ENCODE assay signal across 17 cellular contexts in genomic region chr7:30679664-30680063, GRCh38. TPM values are rescaled to one million over a fixed set of nuclear protein-coding genes. Genes with fewer than 3 reads are reported as not detected.
"Had no signal": no experiment of that assay in that cellular context is flagged by ENCODE, and none has a peak within 500 bp of the region (broad histone marks: within the 10 kb centered on the region; RNA-seq: fewer than 3 reads in every experiment).

No MANE protein-coding gene starts in this region.

- H3K9me3 ChIP-seq: mucosa of descending colon, ovary, thoracic aorta had no signal

- H3K36me3 ChIP-seq: ovary, thoracic aorta had no signal

- H3K4me3 ChIP-seq: hepatocyte, mucosa of descending colon, ovary, thoracic aorta had no signal

- H3K27ac Mint-ChIP-seq: activated CD4-positive, alpha-beta memory T cell treated with anti-CD3 and anti-CD28 coated beads, Interleukin-2, amount 10 ng/mL, durations not matched to agents 7 days and 5 days; activated naive CD4-positive, alpha-beta T cell treated with anti-CD3 and anti-CD28 coated beads, Interleukin-2, amount 50 U/mL, for 24 hours; memory B cell; naive thymus-derived CD4-positive, alpha-beta T cell had no signal

- DNase-seq: activated CD4-positive, alpha-beta memory T cell treated with anti-CD3 and anti-CD28 coated beads, Interleukin-2, amount 10 ng/mL, durations not matched to agents 7 days and 5 days; activated CD4-positive, alpha-beta T cell treated with anti-CD3 and anti-CD28 coated beads for 4 hours; activated effector memory CD4-positive, alpha-beta T cell treated with Interleukin-2 at 50 U/mL for 16 hours; activated T-cell treated with anti-CD3 and anti-CD28 coated beads, Interleukin-2, amount 50 U/mL, for 4 hours; caudate nucleus; islet precursor cell; left ventricle myocardium superior; naive thymus-derived CD4-positive, alpha-beta T cell; ovary; stimulated activated CD4-positive, alpha-beta T cell treated with anti-CD3 and anti-CD28 coated beads, Interleukin-1b, Interleukin-23, amount 100 ng/mL, for 48 hours had no signal

- H3K4me2 ChIP-seq: hepatocyte had no signal

- H3K4me3 Mint-ChIP-seq: activated CD4-positive, alpha-beta memory T cell treated with anti-CD3 and anti-CD28 coated beads, Interleukin-2, amount 10 ng/mL, durations not matched to agents 7 days and 5 days; activated naive CD4-positive, alpha-beta T cell treated with anti-CD3 and anti-CD28 coated beads, Interleukin-2, amount 50 U/mL, for 24 hours; activated T-cell treated with anti-CD3 and anti-CD28 coated beads, Interleukin-2, amount 50 U/mL, for 4 hours; memory B cell had no signal

- H3K27ac ChIP-seq: hepatocyte, ovary, thoracic aorta had no signal

- H3K27me3 ChIP-seq: ovary had no signal

- H3K36me3 Mint-ChIP-seq: activated naive CD4-positive, alpha-beta T cell treated with anti-CD3 and anti-CD28 coated beads, Interleukin-2, amount 50 U/mL, for 24 hours; memory B cell had no signal

- H3K9me3 Mint-ChIP-seq: activated CD4-positive, alpha-beta memory T cell treated with anti-CD3 and anti-CD28 coated beads, Interleukin-2, amount 10 ng/mL, durations not matched to agents 7 days and 5 days; activated naive CD4-positive, alpha-beta T cell treated with anti-CD3 and anti-CD28 coated beads, Interleukin-2, amount 50 U/mL, for 24 hours; activated T-cell treated with anti-CD3 and anti-CD28 coated beads, Interleukin-2, amount 50 U/mL, for 4 hours; memory B cell; naive thymus-derived CD4-positive, alpha-beta T cell had no signal

RNA-seq across cellular contexts. Expression of gene CRHR2, which starts 2.6 kb away (rescaled TPM):
- total RNA-seq: activated CD4-positive, alpha-beta memory T cell treated with anti-CD3 and anti-CD28 coated beads, Interleukin-2, amount 10 ng/mL, durations not matched to agents 7 days and 5 days; activated T-cell treated with anti-CD3 and anti-CD28 coated beads, Interleukin-2, amount 50 U/mL, for 4 hours; esophagus mucosa; hepatocyte; mucosa of descending colon; naive thymus-derived CD4-positive, alpha-beta T cell; pulmonary artery endothelial cell had no signal
